In genomic region chr6:26284537-26285142, GRCh38 we compare ENCODE assay signal across 8 cellular contexts.
DNase-seq lines count a peak whose midpoint lies in the region.

No MANE protein-coding gene starts in this region.

- 0 to 1% methylated on average over 23 of the region's 23 CpGs for WGBS in ectodermal cell, 2 experiments
- no CpG with 5 or more reads among the region's 23 CpGs for WGBS in mesendoderm (ENCODE audit: extremely low coverage, insufficient coverage, low lambda C conversion rate)

- H2BK5ac ChIP-seq in mesendoderm (ENCODE audit: low read length) = peak overlapping the region; percentile 46

- peak overlapping the region; percentile 52 for H3K18ac ChIP-seq in mesendoderm (ENCODE audit: low read length)

- no peaks in the 10 kb centered on the region for H3K27me3 ChIP-seq in ectodermal cell (ENCODE audit: control insufficient read depth, insufficient read depth, low read length, poor library complexity, severe bottlenecking)
- H3K27me3 ChIP-seq in mesendoderm (ENCODE audit: insufficient read depth, low read length, poor library complexity) = no peaks in the 10 kb centered on the region
- no peaks in the 10 kb centered on the region for H3K27me3 ChIP-seq in stomach smooth muscle (ENCODE audit: control insufficient read depth in 1 of 2, insufficient read depth in 2 of 2, low read length in 2 of 2)

- H3K27ac ChIP-seq in ectodermal cell (ENCODE audit: insufficient read depth, low read depth, low read length, poor library complexity, severe bottlenecking) = peak overlapping the region; percentile 96
- peak overlapping the region; percentile 18 for H3K27ac ChIP-seq in mesendoderm (ENCODE audit: low read depth, low read length)
- peak overlapping the region; percentile 98 for H3K27ac ChIP-seq in stomach smooth muscle (ENCODE audit: low read length)

- no peak overlapping the region for H4K5ac ChIP-seq in mesendoderm (ENCODE audit: low read length)

- no peaks in the 10 kb centered on the region for H3K9me3 ChIP-seq in ectodermal cell (ENCODE audit: control insufficient read depth, low read length)
- no peaks in the 10 kb centered on the region for H3K9me3 ChIP-seq in stomach smooth muscle (ENCODE audit: control insufficient read depth in 2 of 2, low read length in 2 of 2)

- DNase-seq in EH (ENCODE audit: low read depth) (peak; percentile 71), NCI-H1105 (lab: John Stamatoyannopoulos, UW) (peak; percentile 65), mesendoderm (peak; percentile 87), cortex of kidney (lab: John Stamatoyannopoulos, UW) (no peak), OCI-M1 (lab: John Stamatoyannopoulos, UW) (no peak)
- DNase-seq in activated CD4-positive, alpha-beta T cell treated with anti-CD3 and anti-CD28 coated beads for 4 hours = peak; percentile 52 to 57

- H3K4me2 ChIP-seq in mesendoderm (ENCODE audit: low read length) = peak overlapping the region; percentile 42

- no peaks in the 10 kb centered on the region for H3K79me1 ChIP-seq in mesendoderm (ENCODE audit: low read length)

- H3K4ac ChIP-seq in mesendoderm (ENCODE audit: low read depth, low read length) = peak overlapping the region; percentile 91

- H3K4me3 ChIP-seq in ectodermal cell (ENCODE audit: insufficient read depth, low read depth, low read length) = peak overlapping the region; percentile 86
- peak overlapping the region; percentile 86 for H3K4me3 ChIP-seq in mesendoderm (ENCODE audit: low read length)
- H3K4me3 ChIP-seq in stomach smooth muscle (ENCODE audit: low read length in 2 of 2) = peak overlapping the region; percentile 86 to 99

- H3K23ac ChIP-seq in mesendoderm (ENCODE audit: low read length) = no peak overlapping the region

- no peak overlapping the region for H4K8ac ChIP-seq in mesendoderm (ENCODE audit: low read depth, low read length)

- no peak overlapping the region for H2BK120ac ChIP-seq in mesendoderm (ENCODE audit: low read depth, low read length)

- no peaks in the 10 kb centered on the region for H3K79me2 ChIP-seq in mesendoderm (ENCODE audit: control insufficient read depth, insufficient read depth, low read length)

- H3K9ac ChIP-seq in mesendoderm (ENCODE audit: low read length) = peak overlapping the region; percentile 96
- H3K9ac ChIP-seq in stomach smooth muscle (ENCODE audit: low read length in 2 of 2) = peak overlapping the region; percentile 98 to 100

- H3K36me3 ChIP-seq in ectodermal cell (ENCODE audit: control insufficient read depth, insufficient read depth, low read length) (no peaks in the 10 kb centered on the region), mesendoderm (ENCODE audit: control insufficient read depth, insufficient read depth, low read length) (no peaks in the 10 kb centered on the region), stomach smooth muscle (ENCODE audit: control insufficient read depth in 2 of 2, insufficient read depth in 2 of 2, low read length in 2 of 2) (peaks cover 4 to 6% of the 10 kb centered on the region in 2 donors)

- H2BK15ac ChIP-seq in mesendoderm (replicated peaks; ENCODE audit: low read depth) = no peak overlapping the region

- H3K56ac ChIP-seq in mesendoderm (ENCODE audit: low read length) = peak overlapping the region; percentile 97

- H3K4me1 ChIP-seq in ectodermal cell (ENCODE audit: control insufficient read depth, insufficient read depth, low read length) (no peaks in the 10 kb centered on the region), mesendoderm (ENCODE audit: control insufficient read depth, low read depth, low read length) (no peaks in the 10 kb centered on the region), stomach smooth muscle (ENCODE audit: control insufficient read depth, insufficient read depth, low read length) (peaks cover 16% of the 10 kb centered on the region)

- H2AK5ac ChIP-seq in mesendoderm (ENCODE audit: low read length) = no peak overlapping the region

Comparison
In these comparisons a context has a peak if more than half of its experiments do, and no peak if none do; other contexts are left out.
1. DNase-seq: peak in EH (single experiment), NCI-H1105 (single experiment), activated CD4-positive, alpha-beta T cell treated with anti-CD3 and anti-CD28 coated beads for 4 hours (2 of 2) and mesendoderm (single experiment); none in cortex of kidney (single experiment) and OCI-M1 (single experiment).
2. H3K27ac ChIP-seq: peak in every context shown above with its lines; median percentile 98 in stomach smooth muscle; 96 in ectodermal cell; 18 in mesendoderm.
3. Peak in every context shown above with its lines, with median percentiles within 50 percentile points of each other: H3K4me3 ChIP-seq.